ENCODE assay signal across 9 cellular contexts in genomic region chr11:128502736-128503135, GRCh38.
DNase-seq lines count a peak whose midpoint lies in the region; ATAC-seq and TF ChIP-seq lines count a peak whose summit lies in the region.
"Had no signal": no experiment of that assay in that cellular context is flagged by ENCODE, and none has a peak within 500 bp of the region (broad histone marks: within the 10 kb centered on the region; RNA-seq: fewer than 3 reads in every experiment).

No MANE protein-coding gene starts in this region.

- peak overlapping the region; percentile 53 for H3K27ac ChIP-seq in hepatocyte
- peak overlapping the region; percentile 74 to 84 for H3K27ac ChIP-seq in thoracic aorta

- no peak overlapping the region for H2AFZ ChIP-seq in hepatocyte

- peak overlapping the region; percentile 20 for H3K4me2 ChIP-seq in hepatocyte

- H4K20me1 ChIP-seq in hepatocyte (ENCODE audit: insufficient read depth, poor library complexity, severe bottlenecking), result no peaks in the 10 kb centered on the region

- intact Hi-C loops in activated naive CD4-positive, alpha-beta T cell treated with anti-CD3 and anti-CD28 coated beads for 36 hours (cut with micrococcal nuclease), result loop anchor here (2.0 kb wide), 1 partner anchor 86 kb away; no protein-coding TSS in a partner anchor
- intact Hi-C loops in activated T-helper 2 cell treated with anti-CD3 and anti-CD28 coated beads, Interferon-gamma antibody, Interleukin-2, Interleukin-4, amounts not matched to agents 10 μg/mL and 5 μg/mL and 100 μg/mL, durations not matched to agents 14 hours and 24 hours and 36 hours (cut with micrococcal nuclease), result no loop called here

- peak overlapping the region; percentile 78 for H3K4me3 Mint-ChIP-seq in activated naive CD4-positive, alpha-beta T cell treated with anti-CD3 and anti-CD28 coated beads for 36 hours
- peak overlapping the region; percentile 45 for H3K4me3 Mint-ChIP-seq in activated T-helper 2 cell treated with anti-CD3 and anti-CD28 coated beads, Interferon-gamma antibody, Interleukin-2, Interleukin-4, amounts not matched to agents 10 μg/mL and 5 μg/mL and 100 μg/mL, durations not matched to agents 14 hours and 24 hours and 36 hours (ENCODE audit: low read depth)
- H3K4me3 Mint-ChIP-seq: WTC11 had no signal

- peak overlapping the region; percentile 97 for H3K27ac Mint-ChIP-seq in activated naive CD4-positive, alpha-beta T cell treated with anti-CD3 and anti-CD28 coated beads for 36 hours
- peak overlapping the region; percentile 96 for H3K27ac Mint-ChIP-seq in activated T-helper 2 cell treated with anti-CD3 and anti-CD28 coated beads, Interferon-gamma antibody, Interleukin-2, Interleukin-4, amounts not matched to agents 10 μg/mL and 5 μg/mL and 100 μg/mL, durations not matched to agents 14 hours and 24 hours and 36 hours
- H3K27ac Mint-ChIP-seq: WTC11 had no signal

- peaks cover 78% of the 10 kb centered on the region for H3K79me2 ChIP-seq in hepatocyte

- TF ChIP-seq CTCF in hepatocyte (IDR thresholded peaks at IDR 0.05; ENCODE audit: poor library complexity), result no peak
- no peak for TF ChIP-seq CTCF in thoracic aorta (IDR thresholded peaks at IDR 0.05)

- H3K36me3 ChIP-seq in hepatocyte (replicated peaks; ENCODE audit: insufficient read depth, low read depth) (no peaks in the 10 kb centered on the region), thoracic aorta (no peaks in the 10 kb centered on the region)

- no peak for ATAC-seq in thoracic aorta (ENCODE audit: insufficient number of reproducible peaks, low FRiP score, low read depth)
- no peak for ATAC-seq in GM21381 (IDR thresholded peaks at IDR 0.05; ENCODE audit: unreplicated experiment)
- no peak for ATAC-seq in HG03354 (IDR thresholded peaks at IDR 0.05; ENCODE audit: poor library complexity, severe bottlenecking, unreplicated experiment)
- ATAC-seq in GM18867 (IDR thresholded peaks at IDR 0.05; ENCODE audit: unreplicated experiment), result no peak
- ATAC-seq: WTC11 had no signal

- H3K36me3 Mint-ChIP-seq in activated naive CD4-positive, alpha-beta T cell treated with anti-CD3 and anti-CD28 coated beads for 36 hours (ENCODE audit: low read depth), result peaks cover 69% of the 10 kb centered on the region
- peaks cover 81% of the 10 kb centered on the region for H3K36me3 Mint-ChIP-seq in activated T-helper 2 cell treated with anti-CD3 and anti-CD28 coated beads, Interferon-gamma antibody, Interleukin-2, Interleukin-4, amounts not matched to agents 10 μg/mL and 5 μg/mL and 100 μg/mL, durations not matched to agents 14 hours and 24 hours and 36 hours (ENCODE audit: low read depth)
- H3K36me3 Mint-ChIP-seq: WTC11 had no signal

- no peak overlapping the region for H3K4me3 ChIP-seq in hepatocyte
- no peak overlapping the region for H3K4me3 ChIP-seq in thoracic aorta

- H3K4me1 ChIP-seq in hepatocyte (ENCODE audit: insufficient read depth) (peaks cover 49% of the 10 kb centered on the region), thoracic aorta (ENCODE audit: control insufficient read depth in 1 of 2, low read depth in 2 of 2) (peaks cover 84 to 96% of the 10 kb centered on the region in 2 donors)

- H3K27me3 Mint-ChIP-seq in activated naive CD4-positive, alpha-beta T cell treated with anti-CD3 and anti-CD28 coated beads for 36 hours (ENCODE audit: low read depth), result no peaks in the 10 kb centered on the region
- no peaks in the 10 kb centered on the region for H3K27me3 Mint-ChIP-seq in activated T-helper 2 cell treated with anti-CD3 and anti-CD28 coated beads, Interferon-gamma antibody, Interleukin-2, Interleukin-4, amounts not matched to agents 10 μg/mL and 5 μg/mL and 100 μg/mL, durations not matched to agents 14 hours and 24 hours and 36 hours (ENCODE audit: low read depth)

- no peaks in the 10 kb centered on the region for H3K9me3 ChIP-seq in hepatocyte (ENCODE audit: low read depth)
- H3K9me3 ChIP-seq in thoracic aorta, result no peaks in the 10 kb centered on the region

- no peaks in the 10 kb centered on the region for H3K9me2 ChIP-seq in hepatocyte (replicated peaks; ENCODE audit: insufficient read depth)

- no peak for DNase-seq in activated naive CD4-positive, alpha-beta T cell treated with anti-CD3 and anti-CD28 coated beads for 36 hours
- no peak for DNase-seq in activated naive CD4-positive, alpha-beta T cell (lab: John Stamatoyannopoulos, UW)
- no peak for DNase-seq in activated T-helper 2 cell treated with anti-CD3 and anti-CD28 coated beads, Interferon-gamma antibody, Interleukin-2, Interleukin-4, amounts not matched to agents 10 μg/mL and 5 μg/mL and 100 μg/mL, durations not matched to agents 14 hours and 24 hours and 36 hours (ENCODE audit: low spot score)
- DNase-seq in hepatocyte (ENCODE audit: low spot score), result peak; percentile 64
- no peak for DNase-seq in thoracic aorta (ENCODE audit: low spot score)

- H3K27me3 ChIP-seq in hepatocyte, result no peaks in the 10 kb centered on the region
- no peaks in the 10 kb centered on the region for H3K27me3 ChIP-seq in thoracic aorta (replicated peaks; ENCODE audit: insufficient read depth)

- no peaks in the 10 kb centered on the region for H3K9me3 Mint-ChIP-seq in activated naive CD4-positive, alpha-beta T cell treated with anti-CD3 and anti-CD28 coated beads for 36 hours
- H3K9me3 Mint-ChIP-seq in activated T-helper 2 cell treated with anti-CD3 and anti-CD28 coated beads, Interferon-gamma antibody, Interleukin-2, Interleukin-4, amounts not matched to agents 10 μg/mL and 5 μg/mL and 100 μg/mL, durations not matched to agents 14 hours and 24 hours and 36 hours, result no peaks in the 10 kb centered on the region

- 53% methylated on average over 4 of the region's 4 CpGs for WGBS in hepatocyte (ENCODE audit: low lambda C conversion rate, missing lambda C conversion rate)

- CTCF ChIA-PET in activated naive CD4-positive, alpha-beta T cell treated with anti-CD3 and anti-CD28 coated beads for 36 hours (lab: Charles Lee), result interaction anchor here (0.7 to 8.0 kb wide), 10 partner anchors 11 to 212 kb away, joined by 3 to 69 read pairs (median 5); no protein-coding TSS in a partner anchor

- peaks cover 90% of the 10 kb centered on the region for H3K4me1 Mint-ChIP-seq in activated naive CD4-positive, alpha-beta T cell treated with anti-CD3 and anti-CD28 coated beads for 36 hours (ENCODE audit: low read depth)
- H3K4me1 Mint-ChIP-seq in activated T-helper 2 cell treated with anti-CD3 and anti-CD28 coated beads, Interferon-gamma antibody, Interleukin-2, Interleukin-4, amounts not matched to agents 10 μg/mL and 5 μg/mL and 100 μg/mL, durations not matched to agents 14 hours and 24 hours and 36 hours (ENCODE audit: low read depth), result peaks cover 95% of the 10 kb centered on the region
